In the genomic region with DNA sequence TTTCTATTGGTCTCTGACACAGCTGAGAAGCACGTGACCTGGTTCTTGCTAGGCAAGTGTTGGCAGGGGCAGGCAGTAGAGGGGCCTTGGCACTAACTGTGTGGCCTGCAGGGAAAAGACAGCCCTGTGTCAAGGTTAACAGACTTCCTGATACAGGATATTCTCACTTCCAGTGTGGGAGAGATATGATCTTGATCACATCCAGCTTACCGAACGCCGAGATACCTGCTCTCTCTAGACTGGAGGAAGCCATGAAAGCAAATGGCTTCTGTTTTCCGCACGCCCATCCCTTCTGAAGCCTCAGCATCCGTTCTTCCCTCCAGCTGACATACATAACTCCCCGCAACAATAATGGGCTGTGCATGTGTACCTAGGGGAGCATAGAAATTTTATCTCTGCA, we compare ENCODE assay signal across 7 cellular contexts.
"Had no signal": no experiment of that assay in that cellular context is flagged by ENCODE, and none has a peak within 500 bp of the region (broad histone marks: within the 10 kb centered on the region; RNA-seq: fewer than 3 reads in every experiment).

No MANE protein-coding gene starts in this region.

- DNase-seq: GM23248, GOT3, H7, HFFc6, IMR-90 had no signal

- ATAC-seq: HCT116 had no signal

- H3K27ac Mint-ChIP-seq: HFFc6 had no signal

- H3K27ac ChIP-seq: GM23248 had no signal

- H3K9me3 ChIP-seq: HAP-1 had no signal

- H3K9me3 Mint-ChIP-seq: HFFc6 had no signal

- H3K4me3 Mint-ChIP-seq: HFFc6 had no signal
